In the genomic region with DNA sequence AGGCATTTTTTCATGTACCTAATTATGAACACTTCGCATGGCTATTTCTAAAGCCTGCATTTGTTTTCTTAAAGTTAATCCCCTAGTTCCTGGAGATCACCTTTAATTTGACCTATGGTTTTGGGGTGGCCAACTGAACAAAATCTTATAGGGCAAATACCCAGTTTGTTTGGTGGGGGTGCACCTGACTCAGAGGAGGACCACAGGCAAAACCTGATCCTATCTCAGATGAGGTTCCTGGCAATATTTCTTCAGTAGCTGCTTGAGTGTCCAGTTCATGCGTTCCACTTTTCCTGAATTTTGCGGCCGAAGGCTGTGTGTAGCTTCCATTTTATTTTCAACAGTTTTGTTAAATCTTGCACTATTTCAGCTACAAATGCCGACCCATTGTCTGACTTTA, we compare ENCODE assay signal across 26 cellular contexts.
"Had no signal": no experiment of that assay in that cellular context is flagged by ENCODE, and none has a peak within 500 bp of the region (broad histone marks: within the 10 kb centered on the region; RNA-seq: fewer than 3 reads in every experiment).

No MANE protein-coding gene starts in this region.

- FAIRE-seq: urothelium cell line had no signal

- H3K4me1 ChIP-seq: suprapubic skin had no signal

- H3K27ac ChIP-seq: stomach, suprapubic skin, thyroid gland, tibial nerve, upper lobe of left lung, upper lobe of right lung, uterus, vagina had no signal

- H3K9me3 ChIP-seq: stomach, suprapubic skin, thoracic aorta, thyroid gland, tibial artery, tibial nerve, upper lobe of left lung, upper lobe of right lung, uterus, vagina had no signal

- ATAC-seq: stimulated activated effector memory CD8-positive, alpha-beta T cell treated with anti-CD3 and anti-CD28 coated beads, Interleukin-12 subunit alpha, Interleukin-12 subunit beta, amount 100 ng/mL, for 72 hours; stimulated activated memory B cell treated with anti-CD40 and anti-IgM and Interleukin-4, amounts not matched to agents 10 μg/mL and 1 μg/mL and 100 μg/mL, for 72 hours; stimulated activated naive B cell treated with anti-CD40 and anti-IgM and Interleukin-4, amounts not matched to agents 10 μg/mL and 1 μg/mL and 100 μg/mL, for 72 hours; stimulated activated naive CD8-positive, alpha-beta T cell treated with anti-CD3 and anti-CD28 coated beads, Interleukin-15, amount 100 ng/mL, for 72 hours; stimulated activated naive CD8-positive, alpha-beta T cell treated with anti-CD3 and anti-CD28 coated beads, Interleukin-15, Interleukin-2, amounts not matched to agents 100 U/mL and 50 U/mL, for 24 hours; upper lobe of right lung had no signal

- H3K27me3 ChIP-seq: suprapubic skin, thyroid gland, tibial artery, upper lobe of left lung, upper lobe of right lung, uterus, vagina had no signal

- DNase-seq: stimulated activated CD4-positive, alpha-beta T cell treated with anti-CD3 and anti-CD28 coated beads, Interleukin-2, amount 100 ng/mL, for 24 hours; stimulated activated CD4-positive, alpha-beta T cell treated with anti-CD3 and anti-CD28 coated beads, Interleukin-2, amount 100 ng/mL, for 48 hours; stimulated activated CD4-positive, alpha-beta T cell treated with anti-CD3 and anti-CD28 coated beads, Interleukin-4, amount 100 ng/mL, for 1 hour; stimulated activated CD4-positive, alpha-beta T cell treated with anti-CD3 and anti-CD28 coated beads, Interleukin-4, amount 100 ng/mL, for 24 hours; stimulated activated CD4-positive, alpha-beta T cell treated with anti-CD3 and anti-CD28 coated beads, Interleukin-4, amount 100 ng/mL, for 4 hours; stimulated activated CD8-positive, alpha-beta memory T cell treated with anti-CD3 and anti-CD28 coated beads, Interleukin-4, amount 100 ng/mL, for 48 hours; stimulated activated naive B cell treated with anti-CD40 and anti-IgM and Interleukin-4, amounts not matched to agents 10 μg/mL and 1 μg/mL and 100 μg/mL, for 72 hours; stimulated activated naive CD4-positive, alpha-beta T cell; stimulated activated naive CD4-positive, alpha-beta T cell treated with Interleukin-2 at 50 U/mL for 16 hours; stimulated activated naive CD8-positive, alpha-beta T cell treated with anti-CD3 and anti-CD28 coated beads, Interleukin-15, amount 100 ng/mL, for 72 hours; stimulated activated naive CD8-positive, alpha-beta T cell treated with anti-CD3 and anti-CD28 coated beads, Interleukin-15, Interleukin-2, amounts not matched to agents 100 U/mL and 50 U/mL, for 24 hours; stomach; substantia nigra; tibial artery; trophoblast cell; upper lobe of left lung; upper lobe of right lung; uterus had no signal

- H3K36me3 ChIP-seq: stomach, suprapubic skin, thoracic aorta, thyroid gland, tibial artery, tibial nerve, upper lobe of left lung, upper lobe of right lung, uterus, vagina had no signal

- H3K4me3 ChIP-seq: stomach, suprapubic skin, thyroid gland, tibial nerve, upper lobe of left lung, upper lobe of right lung, uterus, vagina had no signal
